Comparison of ENCODE assay signal across 8 cellular contexts in the genomic region with DNA sequence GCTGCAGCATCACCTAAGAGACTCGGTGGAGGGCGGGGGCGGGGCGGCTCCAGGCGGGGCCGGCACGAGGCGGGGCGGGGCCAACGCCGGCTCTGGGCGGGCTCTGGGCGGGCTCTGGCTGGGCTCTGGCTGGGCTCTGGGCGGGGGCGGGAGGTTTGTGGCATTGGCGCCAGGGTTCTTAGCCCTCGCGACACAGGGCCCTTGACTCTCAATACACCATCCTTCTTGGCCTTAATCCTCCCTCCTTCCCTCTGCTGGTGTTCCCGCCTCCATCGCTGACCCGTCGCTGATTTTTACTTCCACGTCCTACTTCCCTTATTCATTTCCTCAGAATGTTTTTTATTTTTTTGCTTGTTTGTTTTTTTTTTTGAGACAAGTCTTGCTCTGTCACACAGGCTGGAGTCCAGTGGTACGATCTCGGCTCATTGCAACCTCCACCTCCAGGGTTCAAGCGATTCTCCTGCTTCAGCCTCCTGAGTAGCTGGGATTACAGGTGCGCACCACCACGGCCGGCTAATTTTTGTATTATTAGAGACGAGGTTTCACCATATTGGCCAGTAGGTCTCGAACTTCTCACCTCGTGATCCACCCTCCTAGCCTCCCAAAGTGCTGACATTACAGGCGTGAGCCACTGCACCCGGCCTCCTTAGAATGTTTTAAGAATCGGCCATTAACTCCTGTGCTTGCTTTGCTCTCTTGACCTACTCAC. TPM values are rescaled to one million over a fixed set of nuclear protein-coding genes. Genes with fewer than 3 reads are reported as not detected.
DNase-seq lines count a peak whose midpoint lies in the region; ATAC-seq and TF ChIP-seq lines count a peak whose summit lies in the region.

A gene with protein sequence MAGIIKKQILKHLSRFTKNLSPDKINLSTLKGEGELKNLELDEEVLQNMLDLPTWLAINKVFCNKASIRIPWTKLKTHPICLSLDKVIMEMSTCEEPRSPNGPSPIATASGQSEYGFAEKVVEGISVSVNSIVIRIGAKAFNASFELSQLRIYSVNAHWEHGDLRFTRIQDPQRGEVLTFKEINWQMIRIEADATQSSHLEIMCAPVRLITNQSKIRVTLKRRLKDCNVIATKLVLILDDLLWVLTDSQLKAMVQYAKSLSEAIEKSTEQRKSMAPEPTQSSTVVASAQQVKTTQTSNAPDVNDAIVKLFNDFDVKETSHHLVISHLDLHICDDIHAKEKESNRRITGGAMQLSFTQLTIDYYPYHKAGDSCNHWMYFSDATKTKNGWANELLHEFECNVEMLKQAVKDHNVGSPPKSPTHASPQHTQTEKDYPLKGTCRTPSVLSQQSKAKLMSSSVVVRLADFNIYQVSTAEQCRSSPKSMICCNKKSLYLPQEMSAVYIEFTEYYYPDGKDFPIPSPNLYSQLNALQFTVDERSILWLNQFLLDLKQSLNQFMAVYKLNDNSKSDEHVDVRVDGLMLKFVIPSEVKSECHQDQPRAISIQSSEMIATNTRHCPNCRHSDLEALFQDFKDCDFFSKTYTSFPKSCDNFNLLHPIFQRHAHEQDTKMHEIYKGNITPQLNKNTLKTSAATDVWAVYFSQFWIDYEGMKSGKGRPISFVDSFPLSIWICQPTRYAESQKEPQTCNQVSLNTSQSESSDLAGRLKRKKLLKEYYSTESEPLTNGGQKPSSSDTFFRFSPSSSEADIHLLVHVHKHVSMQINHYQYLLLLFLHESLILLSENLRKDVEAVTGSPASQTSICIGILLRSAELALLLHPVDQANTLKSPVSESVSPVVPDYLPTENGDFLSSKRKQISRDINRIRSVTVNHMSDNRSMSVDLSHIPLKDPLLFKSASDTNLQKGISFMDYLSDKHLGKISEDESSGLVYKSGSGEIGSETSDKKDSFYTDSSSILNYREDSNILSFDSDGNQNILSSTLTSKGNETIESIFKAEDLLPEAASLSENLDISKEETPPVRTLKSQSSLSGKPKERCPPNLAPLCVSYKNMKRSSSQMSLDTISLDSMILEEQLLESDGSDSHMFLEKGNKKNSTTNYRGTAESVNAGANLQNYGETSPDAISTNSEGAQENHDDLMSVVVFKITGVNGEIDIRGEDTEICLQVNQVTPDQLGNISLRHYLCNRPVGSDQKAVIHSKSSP (N-terminal part only) (minus strand): TSS at position 24 of the 709 bp plus-strand sequence. CDS start 239 bp downstream, outside the sequence.

- no peaks in the 10 kb centered on the region for H3K27me3 ChIP-seq in psoas muscle (ENCODE audit: insufficient read depth in 3 of 3, low read length in 2 of 3)

- DNase-seq in NCI-H1694 (lab: John Stamatoyannopoulos, UW), result peak; percentile 30
- DNase-seq in T-helper 2 cell, result peak; percentile 73 to 90 (median 86)
- DNase-seq in amniotic stem cell (lab: John Stamatoyannopoulos, UW), result peak; percentile 56
- DNase-seq in left ventricle myocardium superior, result peak; percentile 96
- peak; percentile 95 for DNase-seq in psoas muscle
- peak; percentile 90 for DNase-seq in ureter (ENCODE audit: low spot score)

- intact Hi-C loops in left ventricle myocardium superior (cut with micrococcal nuclease), result loop anchor here (10.0 kb wide), 1 partner anchor 82 kb away; no protein-coding TSS in a partner anchor
- intact Hi-C loops in psoas muscle (cut with DNase I), result loop anchor here in 1 of 2 donors (5.0 kb wide), 1 partner anchor 124 kb away; the partner anchor contains the start of genes DEPDC4 and SCYL2

- WGBS in psoas muscle, 3 donors, result 23 to 40% (median 35%) methylated on average over 22 to 35 of the region's 35 CpGs

- H3K27ac ChIP-seq in psoas muscle, result peak within 1 kb of the TSS; percentile 98

- no peak for TF ChIP-seq CTCF in psoas muscle (IDR thresholded peaks at IDR 0.05)

- H3K4me3 ChIP-seq in psoas muscle, result peak within 1 kb of the TSS; percentile 98

- no peaks in the 10 kb centered on the region for H3K36me3 ChIP-seq in psoas muscle (ENCODE audit: insufficient read depth in 1 of 2, low read depth in 1 of 2)

- peak; percentile 83 for ATAC-seq in GM18498 (IDR thresholded peaks at IDR 0.05; ENCODE audit: unreplicated experiment)
- ATAC-seq in HG02885 (IDR thresholded peaks at IDR 0.05; ENCODE audit: poor library complexity, unreplicated experiment), result peak; percentile 73
- ATAC-seq in left ventricle myocardium superior, result peak; percentile 99
- peak; percentile 95 to 98 (median 96) for ATAC-seq in psoas muscle

- H3K4me1 ChIP-seq in psoas muscle, result peaks cover 20% of the 10 kb centered on the region

- no peaks in the 10 kb centered on the region for H3K9me3 ChIP-seq in psoas muscle

RNA-seq across cellular contexts. Expression of the gene that starts here (rescaled TPM):
- total RNA-seq in left ventricle myocardium superior (12.0 TPM), psoas muscle (10 to 100 TPM; 21.0 to 34.6 (median 26.9) TPM), ureter (25.6 TPM)
- 10 to 100 TPM in 2 of 3 donors, 1 to 10 TPM in 1; 9.3 to 36.8 (median 13.9) TPM for polyA plus RNA-seq in psoas muscle

Comparison
In these comparisons a context has a peak if more than half of its experiments do, and no peak if none do; other contexts are left out.
1. Peak in every context shown above with its lines: DNase-seq, ATAC-seq, H3K4me3 ChIP-seq and H3K27ac ChIP-seq.
2. DNase-seq: peak in every context shown above with its lines; median percentile 96 in left ventricle myocardium superior; 95 in psoas muscle; 90 in ureter; 86 in T-helper 2 cell; 56 in amniotic stem cell; 30 in NCI-H1694.